In the genomic region with DNA sequence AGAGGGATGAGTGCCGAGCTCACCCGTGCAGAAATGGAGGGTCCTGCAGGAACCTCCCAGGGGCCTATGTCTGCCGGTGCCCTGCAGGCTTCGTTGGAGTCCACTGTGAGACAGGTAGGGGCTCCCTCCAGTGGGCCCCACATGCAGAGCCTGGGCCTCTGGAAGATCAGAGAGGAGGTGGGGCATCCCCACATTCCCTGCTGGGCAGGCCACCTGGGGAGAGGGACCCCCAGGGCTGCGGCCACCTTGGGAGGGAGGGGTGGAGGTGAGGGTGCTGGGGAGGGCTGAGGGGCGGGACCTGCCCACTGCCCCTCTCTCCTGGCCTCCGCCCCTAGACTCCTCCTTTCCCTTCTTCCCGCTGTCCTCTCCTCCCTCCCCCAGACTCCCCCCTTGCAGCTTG, we compare ENCODE assay signal across 9 cellular contexts. TPM values are rescaled to one million over a fixed set of nuclear protein-coding genes. Genes with fewer than 3 reads are reported as not detected.
DNase-seq lines count a peak whose midpoint lies in the region; ATAC-seq and TF ChIP-seq lines count a peak whose summit lies in the region.
"Had no signal": no experiment of that assay in that cellular context is flagged by ENCODE, and none has a peak within 500 bp of the region (broad histone marks: within the 10 kb centered on the region; RNA-seq: fewer than 3 reads in every experiment).

No MANE protein-coding gene starts in this region.

- peak; percentile 19 for ATAC-seq in CD4-positive, alpha-beta T cell (ENCODE audit: poor library complexity)
- ATAC-seq in omental fat pad (ENCODE audit: low FRiP score) (peak; percentile 19), GM19463 (IDR thresholded peaks at IDR 0.05; ENCODE audit: unreplicated experiment) (no peak)

- H3K36me3 Mint-ChIP-seq in CD4-positive, alpha-beta T cell (ENCODE audit: low read depth), result no peaks in the 10 kb centered on the region

- H3K4me1 ChIP-seq in esophagus muscularis mucosa, result peaks cover 0 to 12% (median 10%) of the 10 kb centered on the region in 4 donors

- no peaks in the 10 kb centered on the region for H3K4me1 Mint-ChIP-seq in CD4-positive, alpha-beta T cell (ENCODE audit: low read depth)

- peak overlapping the region; percentile 8 for H3K4me3 ChIP-seq in epithelial cell of proximal tubule (ENCODE audit: low read depth, low read length)
- H3K4me3 ChIP-seq in esophagus muscularis mucosa, result peak overlapping the region in 1 of 4 donors; percentile 7

- intact Hi-C loops in CD4-positive, alpha-beta T cell (cut with DNase I, micrococcal nuclease), result no loop called here
- intact Hi-C loops in esophagus muscularis mucosa (cut with DNase I), result no loop called here

- H3K9me3 ChIP-seq in CD4-positive, alpha-beta T cell (ENCODE audit: control insufficient read depth, low read length), result no peaks in the 10 kb centered on the region
- H3K9me3 ChIP-seq in esophagus muscularis mucosa, result no peaks in the 10 kb centered on the region

- 39% methylated on average over 5 of the region's 8 CpGs for WGBS in esophagus muscularis mucosa

- POLR2A ChIA-PET in CD4-positive, alpha-beta T cell (lab: Charles Lee), result interaction anchor here (0.6 kb wide), 1 partner anchor 41 kb away, joined by 3 read pairs; no protein-coding TSS in a partner anchor

- TF ChIP-seq CTCF in CD4-positive, alpha-beta T cell (IDR thresholded peaks at IDR 0.05), result no peak
- TF ChIP-seq CTCF in LNCAP (IDR thresholded peaks at IDR 0.05) (peak; percentile 13; the same call in 1 of the 2 replicates), epithelial cell of proximal tubule (conservative IDR thresholded peaks at IDR 0.05; ENCODE audit: low read depth, low read length) (peak; percentile 6), omental fat pad (IDR thresholded peaks at IDR 0.05) (no peak), esophagus muscularis mucosa (IDR thresholded peaks at IDR 0.05) (no peak)

- no peak overlapping the region for H3K27ac ChIP-seq in CD4-positive, alpha-beta T cell (ENCODE audit: low read depth, low read length)
- H3K27ac ChIP-seq in esophagus muscularis mucosa (replicated peaks in 1 of 4), result no peak overlapping the region

- DNase-seq in CD4-positive, alpha-beta T cell, result no peak
- DNase-seq in epithelial cell of proximal tubule (ENCODE audit: low read depth) (no peak), omental fat pad (ENCODE audit: low spot score) (no peak), esophagus muscularis mucosa (ENCODE audit: extremely low spot score) (no peak), DMS79 treated with DMSO at 0.1 percent for 48 hours (lab: John Stamatoyannopoulos, UW) (no peak)
- DNase-seq in activated CD4-positive, CD25-positive, alpha-beta regulatory T cell treated with anti-CD3 and anti-CD28 coated beads, Interleukin-2, amount 50 U/mL, for 72 hours, result no peak
- DNase-seq: IMR-90 had no signal

- peaks cover 0 to 21% (median 19%) of the 10 kb centered on the region in 4 donors for H3K36me3 ChIP-seq in esophagus muscularis mucosa

- H3K4me3 Mint-ChIP-seq in CD4-positive, alpha-beta T cell, result peak overlapping the region; percentile 30

- H3K27me3 ChIP-seq in CD4-positive, alpha-beta T cell (ENCODE audit: control insufficient read depth, insufficient read depth, low read length), result no peaks in the 10 kb centered on the region
- peaks cover 0 to 28% (median 0%) of the 10 kb centered on the region in 4 donors for H3K27me3 ChIP-seq in esophagus muscularis mucosa

- H3K27ac Mint-ChIP-seq in CD4-positive, alpha-beta T cell, result no peak overlapping the region

- no peak for TF ChIP-seq EP300 in esophagus muscularis mucosa (IDR thresholded peaks at IDR 0.05)

- TF ChIP-seq POLR2A in esophagus muscularis mucosa (IDR thresholded peaks at IDR 0.05; ENCODE audit: low read depth), result no peak

- no peaks in the 10 kb centered on the region for H3K27me3 Mint-ChIP-seq in CD4-positive, alpha-beta T cell

- CTCF ChIA-PET in CD4-positive, alpha-beta T cell (lab: Charles Lee), result interaction anchor here (1.5 kb wide), 1 partner anchor 80 kb away, joined by 3 read pairs; no protein-coding TSS in a partner anchor

- H3K9me3 Mint-ChIP-seq in CD4-positive, alpha-beta T cell, result no peaks in the 10 kb centered on the region

RNA-seq across cellular contexts. Expression of a gene that starts 38.5 kb away (rescaled TPM):
- 10 to 100 TPM; 84.0 to 87.5 TPM for total RNA-seq in CD4-positive, alpha-beta T cell
- total RNA-seq in epithelial cell of proximal tubule (9.7 and 33.8 TPM in 2 replicates), omental fat pad (10 to 100 TPM; 26.9 to 39.1 (median 34.5) TPM), esophagus muscularis mucosa (10 to 100 TPM; 19.5 to 26.6 (median 24.5) TPM)

Comparison
In these comparisons a context has a peak if more than half of its experiments do, and no peak if none do; other contexts are left out.
1. CTCF ChIP-seq: peak in LNCAP (single experiment) and epithelial cell of proximal tubule (single experiment); none in CD4-positive, alpha-beta T cell (single experiment), omental fat pad (0 of 3) and esophagus muscularis mucosa (0 of 3).